Comparison of ENCODE assay signal across 1 cellular context in the genomic region with DNA sequence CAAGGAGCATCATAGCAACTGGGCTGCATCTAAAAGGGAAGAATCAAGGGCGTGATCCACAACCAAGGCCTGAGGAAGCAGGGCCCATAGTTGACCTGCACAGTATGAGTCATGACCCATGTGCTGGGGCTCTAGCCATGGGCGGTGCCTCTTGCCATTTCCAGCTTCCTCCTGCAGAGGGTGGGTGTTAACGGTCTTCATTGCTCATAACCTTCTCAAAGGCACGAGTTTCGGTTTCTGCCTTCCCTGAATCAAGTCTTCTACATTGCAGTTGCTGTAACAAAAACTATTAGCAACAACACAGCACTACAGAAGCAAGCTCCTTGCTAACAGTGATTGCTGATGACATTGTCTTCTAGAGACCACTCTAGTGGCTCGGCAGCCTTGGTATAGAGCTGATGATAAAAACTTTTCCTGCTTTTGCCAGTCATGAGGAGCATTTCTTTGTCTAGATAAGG.
TF ChIP-seq lines count a peak whose summit lies in the region.

No MANE protein-coding gene starts in this region.

TF ChIP-seq in IMR-90, 13 proteins besides CTCF, POLR2A, EP300 and RAD21:
- TF ChIP-seq USF2 (IDR thresholded peaks at IDR 0.05; ENCODE audit: low read depth, low read length) (no peak), MAZ (IDR thresholded peaks at IDR 0.05; ENCODE audit: borderline replicate concordance, low read depth, low read length) (no peak), MXI1 (IDR thresholded peaks at IDR 0.05; ENCODE audit: borderline replicate concordance, low read depth, low read length) (no peak), RCOR1 (IDR thresholded peaks at IDR 0.05; ENCODE audit: insufficient replicate concordance, low read length) (no peak), SMC3 (IDR thresholded peaks at IDR 0.05; ENCODE audit: low read depth, low read length) (no peak), CHD1 (IDR thresholded peaks at IDR 0.05; ENCODE audit: low read depth, low read length) (no peak), CEBPB (IDR thresholded peaks at IDR 0.05; ENCODE audit: low read depth, low read length) (no peak), NFE2L2 (IDR thresholded peaks at IDR 0.05; ENCODE audit: low read depth, low read length) (no peak), FOS (IDR thresholded peaks at IDR 0.05; ENCODE audit: low read depth, low read length) (no peak), MAFK (IDR thresholded peaks at IDR 0.05; ENCODE audit: low read depth, low read length) (no peak), RFX5 (IDR thresholded peaks at IDR 0.05; ENCODE audit: low read depth, low read length) (no peak)
- TF ChIP-seq, protein P1, sequence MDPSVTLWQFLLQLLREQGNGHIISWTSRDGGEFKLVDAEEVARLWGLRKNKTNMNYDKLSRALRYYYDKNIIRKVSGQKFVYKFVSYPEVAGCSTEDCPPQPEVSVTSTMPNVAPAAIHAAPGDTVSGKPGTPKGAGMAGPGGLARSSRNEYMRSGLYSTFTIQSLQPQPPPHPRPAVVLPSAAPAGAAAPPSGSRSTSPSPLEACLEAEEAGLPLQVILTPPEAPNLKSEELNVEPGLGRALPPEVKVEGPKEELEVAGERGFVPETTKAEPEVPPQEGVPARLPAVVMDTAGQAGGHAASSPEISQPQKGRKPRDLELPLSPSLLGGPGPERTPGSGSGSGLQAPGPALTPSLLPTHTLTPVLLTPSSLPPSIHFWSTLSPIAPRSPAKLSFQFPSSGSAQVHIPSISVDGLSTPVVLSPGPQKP (IDR thresholded peaks at IDR 0.05; ENCODE audit: borderline replicate concordance, low read depth, low read length): no peak
